36 cellular contexts compared by ENCODE assay signal in the genomic region with DNA sequence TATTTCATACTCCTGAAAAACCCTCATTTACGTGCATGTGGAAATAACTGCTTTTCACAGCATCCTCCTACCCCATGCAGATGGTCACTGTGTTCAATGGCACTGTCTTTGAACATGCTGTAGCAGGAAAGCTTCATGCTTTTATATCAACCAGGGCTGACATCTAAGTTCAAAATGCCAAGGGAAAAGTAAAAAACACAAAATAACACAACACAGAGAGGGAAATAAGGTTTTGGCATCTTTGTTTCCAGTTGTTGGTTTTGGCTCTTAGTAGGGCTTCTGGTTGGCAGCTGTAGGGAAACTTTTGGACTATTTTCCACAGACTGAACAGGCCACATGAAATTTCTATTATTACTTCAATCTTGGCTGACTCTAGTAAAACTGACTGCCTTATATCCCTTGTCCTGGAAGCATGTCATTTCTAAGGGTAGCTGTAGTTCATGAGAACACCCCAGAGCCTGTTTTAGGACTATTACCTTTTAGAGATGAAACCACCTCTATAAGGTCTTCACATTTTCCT. TPM values are rescaled to one million over a fixed set of nuclear protein-coding genes. Genes with fewer than 3 reads are reported as not detected.
DNase-seq lines count a peak whose midpoint lies in the region; ATAC-seq, FAIRE-seq and TF ChIP-seq lines count a peak whose summit lies in the region.
"Had no signal": no experiment of that assay in that cellular context is flagged by ENCODE, and none has a peak within 500 bp of the region (broad histone marks: within the 10 kb centered on the region; RNA-seq: fewer than 3 reads in every experiment).

No MANE protein-coding gene starts in this region.

- H4K20me1 ChIP-seq in GM12878 (ENCODE audit: control insufficient read depth, insufficient read depth), result no peaks in the 10 kb centered on the region

- peak in 1 of 2 experiments; percentile 13; a peak in 1 of 4 replicates for TF ChIP-seq EP300 in GM12878 (IDR thresholded peaks at IDR 0.05; ENCODE audit: borderline replicate concordance in 1 of 2, control insufficient read depth in 1 of 2, low read depth in 2 of 2, low read length in 2 of 2)

- H3K4me3 ChIP-seq in GM12878, result no peak overlapping the region
- H3K4me3 ChIP-seq in CD8-positive, alpha-beta T cell (ENCODE audit: low read depth, low read length), result no peak overlapping the region
- H3K4me3 ChIP-seq: cardiac muscle cell, colonic mucosa, heart right ventricle, lung, mucosa of descending colon, pancreas, spleen had no signal

- no peak overlapping the region; the same call in 1 of the 2 replicates for H3K4me2 ChIP-seq in GM12878 (ENCODE audit: control insufficient read depth, insufficient read depth)
- H3K4me2 ChIP-seq: SK-N-SH had no signal

- CTCF ChIA-PET in GM12878 (lab: Yijun Ruan, JAX), result interaction anchor here (1.3 to 1.5 kb wide), 2 partner anchors 33 to 61 kb away, joined by 3 to 4 read pairs; no protein-coding TSS in a partner anchor
- CTCF ChIA-PET in CD8-positive, alpha-beta T cell (lab: Charles Lee), result interaction anchor here (0.8 kb wide), 1 partner anchor 154 kb away, joined by 3 read pairs; no protein-coding TSS in a partner anchor

- H3K27ac Mint-ChIP-seq in stimulated activated naive B cell treated with anti-CD40 and anti-IgM and Interleukin-4, amounts not matched to agents 10 μg/mL and 1 μg/mL and 100 μg/mL, for 72 hours, result peak overlapping the region; percentile 57
- no peak overlapping the region for H3K27ac Mint-ChIP-seq in activated T-cell treated with anti-CD3 and anti-CD28 coated beads, Interleukin-2, amount 50 U/mL, for 72 hours
- H3K27ac Mint-ChIP-seq in CD8-positive, alpha-beta T cell, result no peak overlapping the region
- H3K27ac Mint-ChIP-seq: activated CD8-positive, alpha-beta T cell treated with anti-CD3 and anti-CD28 coated beads, Interleukin-2, amount 10 ng/mL, durations not matched to agents 7 days and 5 days; activated naive CD8-positive, alpha-beta T cell treated with anti-CD3 and anti-CD28 coated beads for 36 hours; CD4-positive, alpha-beta memory T cell; effector memory CD8-positive, alpha-beta T cell; natural killer cell treated with Interleukin-12 subunit alpha and Interleukin-12 subunit beta and Interleukin-15 and Interleukin-18, amount 100 ng/mL, for 72 hours; T-helper 1 cell treated with Interleukin-12 subunit alpha and Interleukin-12 subunit beta and Interleukin-4 antibody, amounts not matched to agents 30 μg/mL and 1 μg/mL, for 36 hours; type B pancreatic cell had no signal

- peaks cover 3% of the 10 kb centered on the region; the same call in 2 of the 3 replicates for H3K9me3 ChIP-seq in GM12878 (replicated peaks; ENCODE audit: control insufficient read depth, insufficient read depth, low read length)
- H3K9me3 ChIP-seq in CD8-positive, alpha-beta T cell (ENCODE audit: low read length), result no peaks in the 10 kb centered on the region
- H3K9me3 ChIP-seq: colonic mucosa, heart right ventricle, mucosa of descending colon, pancreas, SK-N-SH had no signal

- no peaks in the 10 kb centered on the region for H3K36me3 ChIP-seq in GM12878 (ENCODE audit: control insufficient read depth in 2 of 2, insufficient read depth in 2 of 2, low read length in 1 of 2)
- no peaks in the 10 kb centered on the region for H3K36me3 ChIP-seq in CD8-positive, alpha-beta T cell (ENCODE audit: insufficient read depth, low read length)
- H3K36me3 ChIP-seq: cardiac muscle cell, colonic mucosa, heart right ventricle, pancreas, spleen had no signal

- H3K79me2 ChIP-seq in GM12878 (ENCODE audit: control insufficient read depth, insufficient read depth, low read length), result no peaks in the 10 kb centered on the region

- DNase-seq in GM10266 (ENCODE audit: extremely low spot score) (peak; percentile 40), GM20000 (ENCODE audit: low spot score) (peak; percentile 31), GM12878 (ENCODE audit: low read depth, low spot score) (no peak)
- DNase-seq in stimulated activated naive B cell treated with anti-CD40 and anti-IgM and Interleukin-4, amounts not matched to agents 10 μg/mL and 1 μg/mL and 100 μg/mL, for 72 hours, result no peak
- DNase-seq in activated T-cell treated with anti-CD3 and anti-CD28 coated beads, Interleukin-2, amount 50 U/mL, for 72 hours, result no peak
- no peak for DNase-seq in CD8-positive, alpha-beta T cell
- DNase-seq: activated CD4-positive, alpha-beta T cell treated with anti-CD3 and anti-CD28 coated beads for 1 hour; activated CD8-positive, alpha-beta T cell treated with anti-CD3 and anti-CD28 coated beads, Interleukin-2, amount 10 ng/mL, durations not matched to agents 7 days and 5 days; activated effector memory CD4-positive, alpha-beta T cell treated with Interleukin-2 at 50 U/mL for 16 hours; activated naive CD8-positive, alpha-beta T cell treated with anti-CD3 and anti-CD28 coated beads for 36 hours; aorta; CD4-positive, alpha-beta memory T cell; colonic mucosa; effector memory CD8-positive, alpha-beta T cell; EL; foreskin melanocyte; HCEC 1CT; heart right ventricle; Kasumi-1; mucosa of descending colon; NCI-H1105; NCI-H2029 treated with DMSO at 0.1 percent for 48 hours; NCI-H2227 treated with DMSO at 0.1 percent for 48 hours; NCI-H526 treated with DMSO at 0.1 percent for 48 hours; pancreas; retina; SK-N-SH; spleen had no signal

- TF ChIP-seq RAD21 in GM12878 (IDR thresholded peaks at IDR 0.05; ENCODE audit: insufficient read depth, low read depth, low read length), result no peak

- H3K27ac ChIP-seq in GM12878 (ENCODE audit: control insufficient read depth, insufficient read depth), result peak overlapping the region; percentile 20; the same call in 1 of the 2 replicates
- no peak overlapping the region for H3K27ac ChIP-seq in CD8-positive, alpha-beta T cell (ENCODE audit: low read depth, low read length)
- H3K27ac ChIP-seq: cardiac muscle cell, colonic mucosa, heart right ventricle, pancreas, RWPE1, spleen had no signal

- in situ Hi-C loops in GM12878 (cut with MboI), result no loop called here

- H3K4me1 Mint-ChIP-seq in stimulated activated naive B cell treated with anti-CD40 and anti-IgM and Interleukin-4, amounts not matched to agents 10 μg/mL and 1 μg/mL and 100 μg/mL, for 72 hours, result peaks cover 28 to 59% of the 10 kb centered on the region in 2 donors
- peaks cover 16% of the 10 kb centered on the region for H3K4me1 Mint-ChIP-seq in activated T-cell treated with anti-CD3 and anti-CD28 coated beads, Interleukin-2, amount 50 U/mL, for 72 hours (ENCODE audit: low read depth)
- peaks cover 5% of the 10 kb centered on the region for H3K4me1 Mint-ChIP-seq in CD8-positive, alpha-beta T cell (ENCODE audit: low read depth)

- SMC1A ChIA-PET in GM12878 (lab: Charles Lee; ENCODE audit: uncharacterized antibody, unreplicated experiment), result interaction anchor here (0.8 to 4.3 kb wide), 9 partner anchors 9 to 65 kb away, joined by 3 to 56 read pairs (median 4); no protein-coding TSS in a partner anchor

- H2AFZ ChIP-seq in GM12878 (ENCODE audit: control insufficient read depth, low read depth, low read length), result peak overlapping the region; percentile 0; the same call in 1 of the 2 replicates

- peak; percentile 7; the same call in 1 of the 3 replicates for ATAC-seq in GM12878
- peak; percentile 38 to 46 for ATAC-seq in stimulated activated naive B cell treated with anti-CD40 and anti-IgM and Interleukin-4, amounts not matched to agents 10 μg/mL and 1 μg/mL and 100 μg/mL, for 72 hours (replicated peaks)
- no peak for ATAC-seq in activated T-cell treated with anti-CD3 and anti-CD28 coated beads, Interleukin-2, amount 50 U/mL, for 72 hours (replicated peaks in 1 of 2)
- ATAC-seq in CD8-positive, alpha-beta T cell, result no peak
- no peak for ATAC-seq in HG02759 (IDR thresholded peaks at IDR 0.05; ENCODE audit: unreplicated experiment)
- ATAC-seq: activated CD8-positive, alpha-beta T cell treated with anti-CD3 and anti-CD28 coated beads, Interleukin-2, amount 10 ng/mL, durations not matched to agents 7 days and 5 days; effector memory CD8-positive, alpha-beta T cell; esophagus mucosa; mucosa of descending colon; natural killer cell treated with Interleukin-12 subunit alpha and Interleukin-12 subunit beta and Interleukin-15 and Interleukin-18, amount 100 ng/mL, for 72 hours; pancreas had no signal

- H3K9ac ChIP-seq in GM12878 (ENCODE audit: control insufficient read depth, insufficient read depth, low read length), result no peak overlapping the region
- H3K9ac ChIP-seq: SK-N-SH had no signal

- H3K27me3 ChIP-seq in GM12878 (replicated peaks in 1 of 2; ENCODE audit: control insufficient read depth in 2 of 2, insufficient read depth in 2 of 2, low read length in 1 of 2), result no peaks in the 10 kb centered on the region
- no peaks in the 10 kb centered on the region for H3K27me3 ChIP-seq in CD8-positive, alpha-beta T cell (ENCODE audit: insufficient read depth, low read length)
- H3K27me3 ChIP-seq: cardiac muscle cell, colonic mucosa, heart right ventricle, pancreas, spleen had no signal

- intact Hi-C loops in GM12878 (cut with micrococcal nuclease; ENCODE audit: unreplicated experiment), result loop anchor here (10.0 kb wide), 1 partner anchor 165 kb away; no protein-coding TSS in a partner anchor
- intact Hi-C loops in CD8-positive, alpha-beta T cell (cut with DNase I, micrococcal nuclease), result no loop called here

- no peak overlapping the region for H3K4me3 Mint-ChIP-seq in stimulated activated naive B cell treated with anti-CD40 and anti-IgM and Interleukin-4, amounts not matched to agents 10 μg/mL and 1 μg/mL and 100 μg/mL, for 72 hours
- H3K4me3 Mint-ChIP-seq in activated T-cell treated with anti-CD3 and anti-CD28 coated beads, Interleukin-2, amount 50 U/mL, for 72 hours, result no peak overlapping the region
- H3K4me3 Mint-ChIP-seq in CD8-positive, alpha-beta T cell, result no peak overlapping the region
- H3K4me3 Mint-ChIP-seq: activated CD8-positive, alpha-beta T cell treated with anti-CD3 and anti-CD28 coated beads, Interleukin-2, amount 10 ng/mL, durations not matched to agents 7 days and 5 days; activated naive CD8-positive, alpha-beta T cell treated with anti-CD3 and anti-CD28 coated beads for 36 hours; CD4-positive, alpha-beta memory T cell; effector memory CD8-positive, alpha-beta T cell; natural killer cell treated with Interleukin-12 subunit alpha and Interleukin-12 subunit beta and Interleukin-15 and Interleukin-18, amount 100 ng/mL, for 72 hours; T-helper 1 cell treated with Interleukin-12 subunit alpha and Interleukin-12 subunit beta and Interleukin-4 antibody, amounts not matched to agents 30 μg/mL and 1 μg/mL, for 36 hours; type B pancreatic cell had no signal

- RAD21 ChIA-PET in GM12878 (lab: Charles Lee; ENCODE audit: unreplicated experiment), result interaction anchor here (1.3 to 3.6 kb wide), 4 partner anchors 10 to 166 kb away, joined by 3 to 44 read pairs (median 4); no protein-coding TSS in a partner anchor

- no peak for FAIRE-seq in GM12878 (lab: Jason Lieb, UNC)
- FAIRE-seq: pancreas had no signal

- no peaks in the 10 kb centered on the region for H3K27me3 Mint-ChIP-seq in stimulated activated naive B cell treated with anti-CD40 and anti-IgM and Interleukin-4, amounts not matched to agents 10 μg/mL and 1 μg/mL and 100 μg/mL, for 72 hours
- no peaks in the 10 kb centered on the region for H3K27me3 Mint-ChIP-seq in activated T-cell treated with anti-CD3 and anti-CD28 coated beads, Interleukin-2, amount 50 U/mL, for 72 hours (ENCODE audit: low read depth)
- no peaks in the 10 kb centered on the region for H3K27me3 Mint-ChIP-seq in CD8-positive, alpha-beta T cell (ENCODE audit: low read depth)
- H3K27me3 Mint-ChIP-seq: CD4-positive, alpha-beta memory T cell; effector memory CD8-positive, alpha-beta T cell; type B pancreatic cell had no signal

- POLR2A ChIA-PET in GM12878 (lab: Charles Lee), result interaction anchor here (0.5 to 1.0 kb wide), 3 partner anchors 21 to 129 kb away, joined by 3 to 5 read pairs (median 4); no protein-coding TSS in a partner anchor
- POLR2A ChIA-PET in CD8-positive, alpha-beta T cell (lab: Charles Lee), result no interaction called here

- TF ChIP-seq CTCF in GM10266 (IDR thresholded peaks at IDR 0.05; ENCODE audit: control insufficient read depth, insufficient read depth, low read depth, missing control alignments) (no peak), GM20000 (IDR thresholded peaks at IDR 0.05; ENCODE audit: extremely low read depth, missing control alignments) (no peak), GM12878 (IDR thresholded peaks at IDR 0.05 in 2 of 3, conservative IDR thresholded peaks at IDR 0.05 in 1 of 3; ENCODE audit: control insufficient read depth in 2 of 3, extremely low read depth in 1 of 3, insufficient read depth in 1 of 3, low read depth in 3 of 3, low read length in 3 of 3) (no peak)
- no peak for TF ChIP-seq CTCF in CD8-positive, alpha-beta T cell (IDR thresholded peaks at IDR 0.05)

- WGBS in GM12878 (ENCODE audit: insufficient coverage, insufficient replicate concordance, low lambda C conversion rate, missing lambda C conversion rate), result 5% methylated on average over 1 of the region's 1 CpG

- H3K9me3 Mint-ChIP-seq in stimulated activated naive B cell treated with anti-CD40 and anti-IgM and Interleukin-4, amounts not matched to agents 10 μg/mL and 1 μg/mL and 100 μg/mL, for 72 hours, result peaks cover 0 to 5% of the 10 kb centered on the region in 2 donors
- no peaks in the 10 kb centered on the region for H3K9me3 Mint-ChIP-seq in activated T-cell treated with anti-CD3 and anti-CD28 coated beads, Interleukin-2, amount 50 U/mL, for 72 hours
- no peaks in the 10 kb centered on the region for H3K9me3 Mint-ChIP-seq in CD8-positive, alpha-beta T cell
- H3K9me3 Mint-ChIP-seq: activated naive CD8-positive, alpha-beta T cell treated with anti-CD3 and anti-CD28 coated beads for 36 hours; effector memory CD8-positive, alpha-beta T cell; natural killer cell treated with Interleukin-12 subunit alpha and Interleukin-12 subunit beta and Interleukin-15 and Interleukin-18, amount 100 ng/mL, for 72 hours had no signal

- peaks cover 36% of the 10 kb centered on the region for H3K4me1 ChIP-seq in GM12878 (ENCODE audit: control insufficient read depth, insufficient read depth, low read length)
- H3K4me1 ChIP-seq in CD8-positive, alpha-beta T cell (ENCODE audit: insufficient read depth, low read length), result no peaks in the 10 kb centered on the region
- H3K4me1 ChIP-seq: colonic mucosa, pancreas had no signal

- no TSS peak for BruUV-seq in GM12878 (replicated peaks; lab: Mats Ljungman, UMichigan)

- no peak for TF ChIP-seq POLR2A in GM12878 (IDR thresholded peaks at IDR 0.05; ENCODE audit: low read depth, low read length)

- peaks cover 3 to 5% of the 10 kb centered on the region in 2 donors for H3K36me3 Mint-ChIP-seq in stimulated activated naive B cell treated with anti-CD40 and anti-IgM and Interleukin-4, amounts not matched to agents 10 μg/mL and 1 μg/mL and 100 μg/mL, for 72 hours
- no peaks in the 10 kb centered on the region for H3K36me3 Mint-ChIP-seq in activated T-cell treated with anti-CD3 and anti-CD28 coated beads, Interleukin-2, amount 50 U/mL, for 72 hours (ENCODE audit: insufficient read depth in 2 of 2)
- H3K36me3 Mint-ChIP-seq in CD8-positive, alpha-beta T cell, result no peaks in the 10 kb centered on the region
- H3K36me3 Mint-ChIP-seq: CD4-positive, alpha-beta memory T cell; natural killer cell treated with Interleukin-12 subunit alpha and Interleukin-12 subunit beta and Interleukin-15 and Interleukin-18, amount 100 ng/mL, for 72 hours; type B pancreatic cell had no signal

RNA-seq across cellular contexts. Expression of gene AKIRIN2, which starts 57.5 kb away (rescaled TPM):
- total RNA-seq in GM12878 (2013; cell fraction: nucleolus; rRNA removed), result 105 and 137 TPM in 2 replicates
- 28.4 and 32.9 TPM in 2 replicates for total RNA-seq in GM12878 (2014; rRNA removed)
- 21.9 and 23.7 TPM in 2 replicates for total RNA-seq in GM12878 (2014; rRNA removed; fragmentation: Illumina TruSeq; extraction: Trizol)
- total RNA-seq in GM12878 (2021), result 71.6 and 74.4 TPM in 2 replicates
- 30.6 TPM for polyA plus RNA-seq in GM12878 (2011; ENCODE audit: low read depth)
- polyA plus RNA-seq in GM12878 (2011; rRNA removed), result 40.1 and 62.9 TPM in 2 replicates
- polyA plus RNA-seq in GM12878 (2011; cell fraction: cytosol; rRNA removed), result 20.0 and 28.1 TPM in 2 replicates
- 50.6 and 56.0 TPM in 2 replicates for polyA plus RNA-seq in GM12878 (2011; cell fraction: nucleus; rRNA removed)
- polyA plus RNA-seq in GM12878 (2012), result 64.1 and 73.9 TPM in 2 replicates
- polyA plus RNA-seq in GM12878 (2014; fragmentation: Illumina TruSeq; extraction: Trizol), result 39.3 and 46.5 TPM in 2 replicates
- polyA plus RNA-seq in GM12878 (2014; fragmentation: Nextera tagmentation; extraction: Ambion mirVana), result 10 to 100 TPM; 12.7 to 16.8 TPM
- 45.0 and 49.0 TPM in 2 replicates for polyA plus RNA-seq in GM12878 (2014; rRNA removed)
- 10 to 100 TPM; 79.2 to 82.2 TPM for polyA plus RNA-seq in GM12878 (2016; fragmentation: Nextera tagmentation; extraction: Ambion mirVana)
- polyA minus RNA-seq in GM12878 (2011; rRNA and poly(A)+ RNA removed), result 8.4 and 14.7 TPM in 2 replicates
- polyA minus RNA-seq in GM12878 (2011; cell fraction: cytosol; rRNA and poly(A)+ RNA removed), result 18.0 and 18.7 TPM in 2 replicates
- polyA minus RNA-seq in GM12878 (2011; cell fraction: nucleus; rRNA and poly(A)+ RNA removed), result 43.9 and 77.4 TPM in 2 replicates
- total RNA-seq in activated T-cell treated with anti-CD3 and anti-CD28 coated beads, Interleukin-2, amount 50 U/mL, for 72 hours, result 10 to 100 TPM; 64.5 to 71.0 TPM
- total RNA-seq in CD8-positive, alpha-beta T cell, result 10 to 100 TPM; 79.4 to 82.4 TPM

Comparison
In these comparisons a context has a peak if more than half of its experiments do, and no peak if none do; other contexts are left out.
1. DNase-seq: peak in GM10266 (single experiment) and GM20000 (single experiment); none in GM12878 (single experiment), stimulated activated naive B cell treated with anti-CD40 and anti-IgM and Interleukin-4, amounts not matched to agents 10 μg/mL and 1 μg/mL and 100 μg/mL, for 72 hours (single experiment), activated T-cell treated with anti-CD3 and anti-CD28 coated beads, Interleukin-2, amount 50 U/mL, for 72 hours (0 of 2) and CD8-positive, alpha-beta T cell (0 of 7).
2. ATAC-seq: peak in GM12878 (single experiment) and stimulated activated naive B cell treated with anti-CD40 and anti-IgM and Interleukin-4, amounts not matched to agents 10 μg/mL and 1 μg/mL and 100 μg/mL, for 72 hours (2 of 2); none in activated T-cell treated with anti-CD3 and anti-CD28 coated beads, Interleukin-2, amount 50 U/mL, for 72 hours (0 of 2), CD8-positive, alpha-beta T cell (single experiment) and HG02759 (single experiment).